In genomic region chr2:188473306-188473705, GRCh38 we compare ENCODE assay signal across 21 cellular contexts.
"Had no signal": no experiment of that assay in that cellular context is flagged by ENCODE, and none has a peak within 500 bp of the region (broad histone marks: within the 10 kb centered on the region; RNA-seq: fewer than 3 reads in every experiment).

No MANE protein-coding gene starts in this region.

- H3K4me1 Mint-ChIP-seq: activated naive CD4-positive, alpha-beta T cell treated with anti-CD3 and anti-CD28 coated beads, Interleukin-2, amount 50 U/mL, for 24 hours had no signal

- H3K9me3 ChIP-seq: adrenal gland, prostate gland, testis, upper lobe of right lung had no signal

- H3K9me3 Mint-ChIP-seq: activated naive CD4-positive, alpha-beta T cell treated with anti-CD3 and anti-CD28 coated beads, Interleukin-2, amount 50 U/mL, for 24 hours; T-helper 1 cell treated with Interleukin-12 subunit alpha and Interleukin-12 subunit beta and Interleukin-4 antibody, amounts not matched to agents 30 μg/mL and 1 μg/mL, for 36 hours had no signal

- H3K27ac Mint-ChIP-seq: activated naive CD4-positive, alpha-beta T cell treated with anti-CD3 and anti-CD28 coated beads, Interleukin-2, amount 50 U/mL, for 24 hours; dendritic cell treated with granulocyte-macrophage colony-stimulating factor and Interleukin-4, amounts not matched to agents 40 ng/mL and 50 ng/mL, for 4 days; effector memory CD8-positive, alpha-beta T cell; T-helper 1 cell treated with Interleukin-12 subunit alpha and Interleukin-12 subunit beta and Interleukin-4 antibody, amounts not matched to agents 30 μg/mL and 1 μg/mL, for 36 hours had no signal

- FAIRE-seq: astrocyte had no signal

- H3K36me3 ChIP-seq: adrenal gland, cardiac muscle cell, left lung, prostate gland, upper lobe of right lung had no signal

- DNase-seq: activated CD4-positive, alpha-beta T cell treated with anti-CD3 and anti-CD28 coated beads, Interleukin-2, amount 50 U/mL, for 1 hour; activated CD4-positive, CD25-positive, alpha-beta regulatory T cell treated with anti-CD3 and anti-CD28 coated beads, Interleukin-2, amount 50 U/mL, for 72 hours; activated CD8-positive, alpha-beta memory T cell treated with anti-CD3 and anti-CD28 coated beads for 24 hours; activated CD8-positive, alpha-beta memory T cell treated with anti-CD3 and anti-CD28 coated beads, Interleukin-2, amount 50 U/mL, for 48 hours; activated effector memory CD4-positive, alpha-beta T cell treated with anti-CD3 and anti-CD28 coated beads, Interleukin-2, amount 50 U/mL, for 16 hours; activated T-cell treated with anti-CD3 and anti-CD28 coated beads, Interleukin-2, amount 50 U/mL, for 48 hours; effector memory CD8-positive, alpha-beta T cell; hypothalamus; islet precursor cell; left lung; right cardiac atrium; testis; upper lobe of right lung had no signal

- H3K27me3 ChIP-seq: adrenal gland, cardiac muscle cell, left lung, testis, upper lobe of right lung had no signal

- H3K27me3 Mint-ChIP-seq: activated naive CD4-positive, alpha-beta T cell treated with anti-CD3 and anti-CD28 coated beads, Interleukin-2, amount 50 U/mL, for 24 hours; dendritic cell treated with granulocyte-macrophage colony-stimulating factor and Interleukin-4, amounts not matched to agents 40 ng/mL and 50 ng/mL, for 4 days; effector memory CD8-positive, alpha-beta T cell had no signal

- ATAC-seq: effector memory CD8-positive, alpha-beta T cell; left lung; right cardiac atrium; upper lobe of right lung had no signal

- H3K4me1 ChIP-seq: left lung, prostate gland, testis, upper lobe of right lung had no signal

- H3K36me3 Mint-ChIP-seq: activated naive CD4-positive, alpha-beta T cell treated with anti-CD3 and anti-CD28 coated beads, Interleukin-2, amount 50 U/mL, for 24 hours had no signal

- H3K27ac ChIP-seq: adrenal gland, cardiac muscle cell, left lung, prostate gland, skin epidermis, testis, upper lobe of right lung had no signal

- H3K4me3 Mint-ChIP-seq: activated naive CD4-positive, alpha-beta T cell treated with anti-CD3 and anti-CD28 coated beads, Interleukin-2, amount 50 U/mL, for 24 hours; dendritic cell treated with granulocyte-macrophage colony-stimulating factor and Interleukin-4, amounts not matched to agents 40 ng/mL and 50 ng/mL, for 4 days; effector memory CD8-positive, alpha-beta T cell; T-helper 1 cell treated with Interleukin-12 subunit alpha and Interleukin-12 subunit beta and Interleukin-4 antibody, amounts not matched to agents 30 μg/mL and 1 μg/mL, for 36 hours had no signal

- H3K4me3 ChIP-seq: adrenal gland, cardiac muscle cell, left lung, prostate gland, skin epidermis, testis, upper lobe of right lung had no signal
